20 cellular contexts compared by ENCODE assay signal in the genomic region with DNA sequence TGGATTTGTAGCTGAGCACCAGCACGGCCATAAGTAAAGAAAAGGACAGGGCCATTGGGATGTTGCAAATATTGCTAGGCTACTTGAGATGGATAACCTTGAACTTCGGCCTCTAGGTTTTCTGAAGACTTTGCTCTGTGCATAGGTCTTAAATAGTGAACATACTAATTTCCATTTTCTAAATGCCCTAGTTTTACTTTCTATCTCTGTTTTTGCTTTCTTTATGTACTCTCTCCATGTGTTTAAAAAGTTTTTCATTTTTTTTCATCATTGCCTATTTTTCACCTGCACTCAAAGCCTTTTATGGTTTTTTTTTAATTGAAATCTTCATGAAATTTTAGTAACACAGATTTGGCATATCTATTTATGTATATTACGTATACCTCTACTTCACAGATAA. TPM values are rescaled to one million over a fixed set of nuclear protein-coding genes. Genes with fewer than 3 reads are reported as not detected.
"Had no signal": no experiment of that assay in that cellular context is flagged by ENCODE, and none has a peak within 500 bp of the region (broad histone marks: within the 10 kb centered on the region; RNA-seq: fewer than 3 reads in every experiment).

A gene (minus strand): TSS at position 101 of the 400 bp plus-strand sequence. CDS start 46 bp downstream, at position 55.

RNA-seq across cellular contexts. Expression of the gene that starts here (rescaled TPM):
- total RNA-seq: activated naive CD4-positive, alpha-beta T cell treated with anti-CD3 and anti-CD28 coated beads for 36 hours; activated naive CD4-positive, alpha-beta T cell treated with anti-CD3 and anti-CD28 coated beads, Interleukin-2, amount 50 U/mL, for 72 hours; activated naive CD8-positive, alpha-beta T cell treated with anti-CD3 and anti-CD28 coated beads for 36 hours; activated naive CD8-positive, alpha-beta T cell treated with anti-CD3 and anti-CD28 coated beads, Interleukin-2, amount 10 ng/mL, durations not matched to agents 7 days and 5 days; activated T-cell treated with anti-CD3 and anti-CD28 coated beads, Interleukin-2, amount 50 U/mL, for 4 hours; activated T-cell treated with anti-CD3 and anti-CD28 coated beads, Interleukin-2, amount 50 U/mL, for 72 hours; activated T-helper 1 cell treated with anti-CD3 and anti-CD28 coated beads, Interleukin-12 subunit alpha, Interleukin-12 subunit beta, Interleukin-2, Interleukin-4 antibody, amounts not matched to agents 30 ng/mL and 10 ng/mL and 1 ng/mL, durations not matched to agents 14 hours and 24 hours and 36 hours; activated T-helper 17 cell treated with anti-CD3 and anti-CD28 coated beads, Interleukin-2, amount 50 U/mL, for 72 hours; activated T-helper 2 cell treated with anti-CD3 and anti-CD28 coated beads, Interferon-gamma antibody, Interleukin-2, Interleukin-4, amounts not matched to agents 10 μg/mL and 5 μg/mL and 100 μg/mL, durations not matched to agents 14 hours and 24 hours and 36 hours; adrenal gland; aorta; ascending aorta; astrocyte; body of pancreas; breast epithelium; bronchial epithelial cell; cardiac muscle cell; cardiac septum; cerebellum had no signal
- polyA plus RNA-seq: adipose tissue, adrenal gland, aorta, cardiac muscle cell had no signal
